Comparison of ENCODE assay signal across 9 cellular contexts in genomic region chr21:31630062-31630711, GRCh38. TPM values are rescaled to one million over a fixed set of nuclear protein-coding genes. Genes with fewer than 3 reads are reported as not detected.
DNase-seq lines count a peak whose midpoint lies in the region; TF ChIP-seq lines count a peak whose summit lies in the region.
"Had no signal": no experiment of that assay in that cellular context is flagged by ENCODE, and none has a peak within 500 bp of the region (broad histone marks: within the 10 kb centered on the region; RNA-seq: fewer than 3 reads in every experiment).

No MANE protein-coding gene starts in this region.

- DNase-seq in NCI-H146 (lab: John Stamatoyannopoulos, UW) = peak; percentile 8
- no peak for DNase-seq in NCI-H146 treated with DMSO at 0.1 percent for 48 hours (lab: John Stamatoyannopoulos, UW; ENCODE audit: unreplicated experiment)
- DNase-seq in SJCRH30 = peak; percentile 54 to 71
- DNase-seq in glomerular visceral epithelial cell (ENCODE audit: extremely low spot score) = peak; percentile 81
- peak; percentile 34 to 35 for DNase-seq in thyroid gland
- no peak for DNase-seq in ecto neural progenitor cell (ENCODE audit: low spot score)
- DNase-seq in OCI-LY7 (ENCODE audit: low spot score) = no peak
- no peak for DNase-seq in effector memory CD4-positive, alpha-beta T cell
- DNase-seq: activated naive CD4-positive, alpha-beta T cell treated with Interleukin-2 at 50 U/mL for 16 hours had no signal

- no peaks in the 10 kb centered on the region for H4K20me1 ChIP-seq in OCI-LY7 (ENCODE audit: insufficient read depth, low read length)

- intact Hi-C loops in thyroid gland (cut with DNase I) = no loop called here
- intact Hi-C loops in OCI-LY7 (cut with micrococcal nuclease; ENCODE audit: unreplicated experiment) = no loop called here

- TF ChIP-seq CTCF in thyroid gland (IDR thresholded peaks at IDR 0.05) = no peak
- TF ChIP-seq CTCF in OCI-LY7 (conservative IDR thresholded peaks at IDR 0.05; ENCODE audit: low read length) = no peak

- no peak overlapping the region for H3K4me3 ChIP-seq in SJCRH30
- H3K4me3 ChIP-seq in thyroid gland (replicated peaks in 1 of 3) = no peak overlapping the region
- H3K4me3 ChIP-seq in OCI-LY7 (ENCODE audit: low read depth, low read length, poor library complexity, severe bottlenecking) = no peak overlapping the region
- no peak overlapping the region for H3K4me3 ChIP-seq in effector memory CD4-positive, alpha-beta T cell (ENCODE audit: insufficient read depth, low read depth, low read length, poor library complexity, severe bottlenecking)

- H3K36me3 ChIP-seq in SJCRH30 (no peaks in the 10 kb centered on the region), thyroid gland (no peaks in the 10 kb centered on the region), OCI-LY7 (ENCODE audit: insufficient read depth, low read length) (no peaks in the 10 kb centered on the region)
- H3K36me3 ChIP-seq in effector memory CD4-positive, alpha-beta T cell (ENCODE audit: control insufficient read depth, insufficient read depth, low read length) = no peaks in the 10 kb centered on the region

- H3K9me2 ChIP-seq in OCI-LY7 (ENCODE audit: insufficient read depth, low read length) = no peaks in the 10 kb centered on the region

- no peak overlapping the region for H2AFZ ChIP-seq in OCI-LY7 (ENCODE audit: low read length)

- no peak overlapping the region for H3K27ac ChIP-seq in SJCRH30
- no peak overlapping the region for H3K27ac ChIP-seq in thyroid gland
- no peak overlapping the region for H3K27ac ChIP-seq in OCI-LY7 (ENCODE audit: low read depth, low read length, poor library complexity, severe bottlenecking)
- H3K27ac ChIP-seq in effector memory CD4-positive, alpha-beta T cell (ENCODE audit: insufficient read depth, low read length, poor library complexity, severe bottlenecking) = no peak overlapping the region

- POLR2A ChIA-PET in OCI-LY7 (lab: Charles Lee) = interaction anchor here (0.6 to 1.0 kb wide), 2 partner anchors 17 to 142 kb away, joined by 3 to 7 read pairs; no protein-coding TSS in a partner anchor

- CTCF ChIA-PET in OCI-LY7 (lab: Charles Lee; ENCODE audit: unreplicated experiment) = no interaction called here

- 59 to 68% methylated on average over 8 of the region's 8 CpGs for WGBS in thyroid gland, 2 donors

- TF ChIP-seq POLR2A in thyroid gland (IDR thresholded peaks at IDR 0.05) = no peak

- H3K4me1 ChIP-seq in SJCRH30 (peaks cover 4% of the 10 kb centered on the region; the same call in 1 of the 2 replicates), thyroid gland (no peaks in the 10 kb centered on the region), OCI-LY7 (ENCODE audit: insufficient read depth, low read length, poor library complexity, severe bottlenecking) (no peaks in the 10 kb centered on the region)
- H3K4me1 ChIP-seq in effector memory CD4-positive, alpha-beta T cell (ENCODE audit: control insufficient read depth, insufficient read depth, low read length, poor library complexity, severe bottlenecking) = no peaks in the 10 kb centered on the region

- H3K9me3 ChIP-seq in SJCRH30 (replicated peaks) (0 out of 2 replicates have a peak, but pooled peaks cover 2% of the 10 kb centered on the region), thyroid gland (no peaks in the 10 kb centered on the region), OCI-LY7 (ENCODE audit: low read length) (no peaks in the 10 kb centered on the region)
- H3K9me3 ChIP-seq in effector memory CD4-positive, alpha-beta T cell (ENCODE audit: control insufficient read depth, low read length) = no peaks in the 10 kb centered on the region

- no TSS peak for BruUV-seq in OCI-LY7 (replicated peaks; lab: Mats Ljungman, UMichigan)

- H3K27me3 ChIP-seq in SJCRH30 (no peaks in the 10 kb centered on the region), thyroid gland (no peaks in the 10 kb centered on the region)
- no peaks in the 10 kb centered on the region for H3K27me3 ChIP-seq in effector memory CD4-positive, alpha-beta T cell (replicated peaks; ENCODE audit: control insufficient read depth, insufficient read depth, low read length, poor library complexity, severe bottlenecking)

- H3K4me2 ChIP-seq in OCI-LY7 (ENCODE audit: low read length) = no peak overlapping the region

- no peaks in the 10 kb centered on the region for H3K79me2 ChIP-seq in OCI-LY7 (ENCODE audit: insufficient read depth, low read depth, low read length)

RNA-seq across cellular contexts. Expression of gene SOD1, which starts 29.3 kb away (rescaled TPM):
- total RNA-seq in SJCRH30 (2014; rRNA removed; shearing (Covaris generic)) = 256 and 271 TPM in 2 replicates
- total RNA-seq in thyroid gland (100 to 1,000 TPM; 147 to 331 (median 261) TPM), OCI-LY7 (2022) (307 and 315 TPM in 2 replicates)
- 229 and 316 TPM in 2 replicates for total RNA-seq in OCI-LY7 (2014; rRNA removed; shearing (Covaris generic))

Comparison
In these comparisons a context has a peak if more than half of its experiments do, and no peak if none do; other contexts are left out.
1. DNase-seq: peak in NCI-H146 (single experiment), SJCRH30 (2 of 2), glomerular visceral epithelial cell (single experiment) and thyroid gland (2 of 2); none in NCI-H146 treated with DMSO at 0.1 percent for 48 hours (single experiment), ecto neural progenitor cell (single experiment), OCI-LY7 (single experiment) and effector memory CD4-positive, alpha-beta T cell (0 of 3).